15 cellular contexts compared by ENCODE assay signal in the genomic region with DNA sequence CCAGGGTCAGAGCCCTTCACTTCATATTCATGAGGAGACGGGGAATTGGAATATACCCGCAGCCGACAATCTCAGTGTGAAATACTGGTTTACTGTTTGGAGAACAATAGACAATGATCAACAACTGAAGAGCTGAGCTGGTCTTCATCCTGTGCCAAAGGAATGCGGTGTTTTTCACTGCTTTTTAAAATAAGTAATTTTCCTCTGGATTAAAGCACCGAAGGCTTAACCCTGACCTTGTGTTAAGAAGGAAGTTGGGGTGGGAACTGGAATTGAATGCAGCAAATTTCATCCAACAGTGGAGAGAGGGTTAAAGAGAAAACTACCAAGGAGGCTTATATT. TPM values are rescaled to one million over a fixed set of nuclear protein-coding genes. Genes with fewer than 3 reads are reported as not detected.
DNase-seq lines count a peak whose midpoint lies in the region; ATAC-seq and TF ChIP-seq lines count a peak whose summit lies in the region.
"Had no signal": no experiment of that assay in that cellular context is flagged by ENCODE, and none has a peak within 500 bp of the region (broad histone marks: within the 10 kb centered on the region; RNA-seq: fewer than 3 reads in every experiment).

A gene with protein sequence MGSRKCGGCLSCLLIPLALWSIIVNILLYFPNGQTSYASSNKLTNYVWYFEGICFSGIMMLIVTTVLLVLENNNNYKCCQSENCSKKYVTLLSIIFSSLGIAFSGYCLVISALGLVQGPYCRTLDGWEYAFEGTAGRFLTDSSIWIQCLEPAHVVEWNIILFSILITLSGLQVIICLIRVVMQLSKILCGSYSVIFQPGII (minus strand): TSS at position 119 of the 342 bp plus-strand sequence. CDS start 254 bp downstream, outside the sequence.

- DNase-seq in astrocyte of the hippocampus (ENCODE audit: low read depth, low spot score) = peak; percentile 27
- no peak for DNase-seq in left ventricle myocardium inferior
- DNase-seq in osteocyte (ENCODE audit: extremely low spot score, unreplicated experiment) = no peak
- no peak for DNase-seq in NCI-H69 (lab: John Stamatoyannopoulos, UW)
- DNase-seq in NCI-H82 (lab: John Stamatoyannopoulos, UW) = no peak
- DNase-seq in transverse colon = no peak
- DNase-seq: AML-193; central memory CD4-positive, alpha-beta T cell; GF-D8; glutamatergic neuron; KBM-7; stimulated activated CD4-positive, alpha-beta T cell treated with anti-CD3 and anti-CD28 coated beads, Interleukin-1b, Interleukin-23, amount 100 ng/mL, for 48 hours had no signal

- no peak within 1 kb of the TSS for H3K27ac Mint-ChIP-seq in osteocyte (ENCODE audit: unreplicated experiment)
- H3K27ac Mint-ChIP-seq: stimulated activated naive CD8-positive, alpha-beta T cell treated with anti-CD3 and anti-CD28 coated beads, Interleukin-15, Interleukin-2, amounts not matched to agents 100 ng/mL and 50 ng/mL, for 24 hours had no signal

- no peaks in the 10 kb centered on the region for H3K9me3 Mint-ChIP-seq in osteocyte (ENCODE audit: unreplicated experiment)
- H3K9me3 Mint-ChIP-seq: stimulated activated naive CD8-positive, alpha-beta T cell treated with anti-CD3 and anti-CD28 coated beads, Interleukin-15, Interleukin-2, amounts not matched to agents 100 ng/mL and 50 ng/mL, for 24 hours had no signal

- in situ Hi-C loops in transverse colon (cut with MboI; ENCODE audit: low pct_ligation_motif_present in 1 of 4, low pct_unique_long_range_greater_than_20kb in 1 of 4, low sequenced_read_pairs in 3 of 4) = no loop called here

- no peaks in the 10 kb centered on the region for H3K36me3 Mint-ChIP-seq in osteocyte (ENCODE audit: unreplicated experiment)

- intact Hi-C loops in left ventricle myocardium inferior (cut with micrococcal nuclease) (no loop called here), transverse colon (cut with DNase I; ENCODE audit: low total_unique reads) (no loop called here)

- TF ChIP-seq EP300 in transverse colon (IDR thresholded peaks at IDR 0.05; ENCODE audit: low read depth) = no peak

- H3K36me3 ChIP-seq in left ventricle myocardium inferior (no peaks in the 10 kb centered on the region), transverse colon (no peaks in the 10 kb centered on the region)

- H3K9me3 ChIP-seq in left ventricle myocardium inferior (replicated peaks) = no peaks in the 10 kb centered on the region
- H3K9me3 ChIP-seq in transverse colon = no peaks in the 10 kb centered on the region

- H3K27me3 ChIP-seq in left ventricle myocardium inferior (ENCODE audit: low read depth) (no peaks in the 10 kb centered on the region), transverse colon (no peaks in the 10 kb centered on the region)

- peak within 1 kb of the TSS; percentile 41 for H3K4me3 Mint-ChIP-seq in osteocyte (ENCODE audit: unreplicated experiment)
- H3K4me3 Mint-ChIP-seq: stimulated activated naive CD8-positive, alpha-beta T cell treated with anti-CD3 and anti-CD28 coated beads, Interleukin-15, Interleukin-2, amounts not matched to agents 100 ng/mL and 50 ng/mL, for 24 hours had no signal

- peak within 1 kb of the TSS; percentile 84 for H3K27ac ChIP-seq in C4-2B
- peak within 1 kb of the TSS; percentile 85 for H3K27ac ChIP-seq in left ventricle myocardium inferior (replicated peaks)
- H3K27ac ChIP-seq in transverse colon = no peak within 1 kb of the TSS

- 60 to 84% methylated on average over 3 to 5 of the region's 5 CpGs for WGBS in transverse colon (ENCODE audit: low coverage in 1 of 2), 2 donors

- H3K4me1 ChIP-seq in left ventricle myocardium inferior = peaks cover 32% of the 10 kb centered on the region
- H3K4me1 ChIP-seq in transverse colon = no peaks in the 10 kb centered on the region

- TF ChIP-seq CTCF in C4-2B (conservative IDR thresholded peaks at IDR 0.05) = no peak
- no peak for TF ChIP-seq CTCF in left ventricle myocardium inferior (IDR thresholded peaks at IDR 0.05; ENCODE audit: borderline replicate concordance)
- TF ChIP-seq CTCF in osteocyte (IDR thresholded peaks at IDR 0.05) = no peak
- TF ChIP-seq CTCF in transverse colon (IDR thresholded peaks at IDR 0.05) = no peak

- ATAC-seq in GM18867 (IDR thresholded peaks at IDR 0.05; ENCODE audit: unreplicated experiment) = no peak

- TF ChIP-seq POLR2A in transverse colon (IDR thresholded peaks at IDR 0.05) = no peak

- H3K4me3 ChIP-seq in left ventricle myocardium inferior = peak within 1 kb of the TSS; percentile 61
- H3K4me3 ChIP-seq in transverse colon = no peak within 1 kb of the TSS

- H3K4me1 Mint-ChIP-seq in osteocyte (ENCODE audit: unreplicated experiment) = peaks cover 27% of the 10 kb centered on the region

- no peaks in the 10 kb centered on the region for H3K27me3 Mint-ChIP-seq in osteocyte (ENCODE audit: unreplicated experiment)

RNA-seq across cellular contexts. Expression of the gene that starts here (rescaled TPM):
- 11.2 TPM for total RNA-seq in left ventricle myocardium inferior
- total RNA-seq in osteocyte = 2.2 and 3.7 TPM in 2 replicates
- total RNA-seq in transverse colon = 1 to 10 TPM in 1 of 4 donors, under 1 TPM in 2, not detected in 1; 0.80 to 1.4 (median 0.82) TPM

Comparison
In these comparisons a context has a peak if more than half of its experiments do, and no peak if none do; other contexts are left out.
1. H3K27ac ChIP-seq: peak in C4-2B (single experiment) and left ventricle myocardium inferior (single experiment); none in transverse colon (0 of 4).